ENCODE assay signal across 1 cellular context in the genomic region with DNA sequence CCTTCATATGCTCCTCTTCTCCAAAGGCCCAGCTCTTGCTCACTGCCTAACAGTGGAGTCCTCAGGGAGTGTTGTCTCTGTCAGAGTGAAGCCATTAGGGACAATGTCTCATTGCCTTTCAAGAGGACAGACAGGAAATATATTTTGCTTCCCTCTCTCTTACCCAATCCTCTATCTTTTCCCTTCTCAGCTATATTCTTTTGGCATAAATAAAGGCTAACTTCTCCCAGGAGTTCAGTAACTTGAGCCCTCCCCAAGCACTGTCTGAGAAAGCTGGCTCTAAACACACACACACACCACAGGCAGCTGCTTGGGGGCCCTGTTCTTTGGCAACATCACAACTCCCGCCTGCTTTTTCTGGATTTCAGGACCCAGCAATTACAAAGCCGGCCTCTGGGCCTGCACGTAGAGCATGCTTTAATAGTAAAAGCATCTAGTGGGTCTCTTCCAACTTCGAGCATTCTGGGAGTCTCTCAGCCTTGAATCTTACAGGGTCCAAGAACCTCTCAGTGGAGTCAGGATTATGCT.
TF ChIP-seq lines count a peak whose summit lies in the region.

No MANE protein-coding gene starts in this region.

TF ChIP-seq in GM23338, 12 proteins besides CTCF, POLR2A, EP300 and RAD21:
- no peak for TF ChIP-seq JUNB (IDR thresholded peaks at IDR 0.05; ENCODE audit: unreplicated experiment)
